19 cellular contexts compared by ENCODE assay signal in the genomic region with DNA sequence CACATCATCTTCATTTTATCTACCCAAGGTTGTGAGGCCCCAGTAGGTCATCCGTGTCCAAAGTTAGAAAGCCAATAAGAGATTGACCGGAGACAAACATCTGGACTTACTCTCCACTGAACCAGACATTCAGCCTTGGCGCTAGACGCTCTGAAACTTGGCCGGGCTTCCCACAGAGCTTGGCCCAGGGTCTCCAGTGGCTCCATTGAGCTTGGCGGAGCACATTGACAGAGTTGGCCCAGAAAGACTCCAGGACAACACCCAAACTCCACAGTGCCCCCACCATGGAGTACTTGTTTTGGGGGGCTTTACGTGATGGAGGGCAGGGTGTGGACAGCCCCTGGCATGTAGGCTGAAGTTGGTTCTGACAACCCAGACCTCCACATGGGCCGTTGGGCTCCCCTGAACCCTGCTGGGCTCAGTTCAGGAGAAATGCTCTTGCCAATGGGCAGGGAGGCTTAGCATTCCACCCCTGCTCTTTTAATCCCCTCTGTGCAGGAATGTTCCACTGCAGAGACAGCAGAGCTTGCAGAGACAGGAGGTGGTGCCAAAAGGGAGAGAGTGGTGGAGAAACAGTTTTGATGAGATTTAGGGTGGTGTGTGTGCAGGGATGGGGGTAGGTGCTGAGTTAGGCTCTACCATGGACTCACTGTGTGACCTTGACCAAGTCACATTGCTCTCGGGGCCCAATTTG.
DNase-seq lines count a peak whose midpoint lies in the region; ATAC-seq and TF ChIP-seq lines count a peak whose summit lies in the region.
"Had no signal": no experiment of that assay in that cellular context is flagged by ENCODE, and none has a peak within 500 bp of the region (broad histone marks: within the 10 kb centered on the region; RNA-seq: fewer than 3 reads in every experiment).

No MANE protein-coding gene starts in this region.

- H3K36me3 ChIP-seq in RWPE2 (ENCODE audit: low read depth) (no peaks in the 10 kb centered on the region), testis (ENCODE audit: low read depth, missing control alignments) (no peaks in the 10 kb centered on the region)
- H3K36me3 ChIP-seq: ovary had no signal

- H3K27ac ChIP-seq in RWPE2 (ENCODE audit: poor library complexity, severe bottlenecking) (peak overlapping the region; percentile 30), testis (peak overlapping the region in 1 of 2 donors; percentile 53)
- H3K27ac ChIP-seq: ovary had no signal

- H3K4me3 ChIP-seq in RWPE2 (ENCODE audit: severe bottlenecking) = no peak overlapping the region
- H3K4me3 ChIP-seq in testis = no peak overlapping the region
- H3K4me3 ChIP-seq: ovary, skin epidermis had no signal

- WGBS in testis, 2 donors = 51 to 64% methylated on average over 4 to 9 of the region's 9 CpGs

- no peaks in the 10 kb centered on the region for H3K27me3 ChIP-seq in RWPE2 (ENCODE audit: insufficient read depth, poor library complexity, severe bottlenecking)
- no peaks in the 10 kb centered on the region for H3K27me3 ChIP-seq in testis
- H3K27me3 ChIP-seq: ovary had no signal

- no peak for ATAC-seq in RWPE2 (ENCODE audit: low read depth)
- ATAC-seq in Right ventricle myocardium superior (ENCODE audit: poor library complexity) = peak; percentile 88
- no peak for ATAC-seq in HG03439 (IDR thresholded peaks at IDR 0.05; ENCODE audit: unreplicated experiment)
- ATAC-seq: activated naive CD4-positive, alpha-beta T cell treated with anti-CD3 and anti-CD28 coated beads, Interleukin-2, amount 50 U/mL, for 72 hours; natural killer cell; stimulated activated naive CD8-positive, alpha-beta T cell treated with anti-CD3 and anti-CD28 coated beads, Interleukin-15, Interleukin-2, amounts not matched to agents 100 U/mL and 50 U/mL, for 24 hours had no signal

- no peak for TF ChIP-seq POLR2A in testis (IDR thresholded peaks at IDR 0.05)

- intact Hi-C loops in Right ventricle myocardium superior (cut with DNase I) = no loop called here
- intact Hi-C loops in testis (cut with DNase I; ENCODE audit: low total_unique reads) = no loop called here

- peaks cover 55% of the 10 kb centered on the region for H3K4me1 ChIP-seq in RWPE2 (ENCODE audit: insufficient read depth, poor library complexity, severe bottlenecking)
- H3K4me1 ChIP-seq in testis = peaks cover 6% of the 10 kb centered on the region

- H3K9me3 ChIP-seq in RWPE2 (ENCODE audit: severe bottlenecking) (no peaks in the 10 kb centered on the region), testis (no peaks in the 10 kb centered on the region)
- H3K9me3 ChIP-seq: ovary had no signal

- TF ChIP-seq CTCF in RWPE2 (IDR thresholded peaks at IDR 0.05; ENCODE audit: poor library complexity, severe bottlenecking) = no peak
- no peak for TF ChIP-seq CTCF in testis (IDR thresholded peaks at IDR 0.05)

- no peak for DNase-seq in RWPE2 (ENCODE audit: low spot score)
- peak; percentile 87 for DNase-seq in Right ventricle myocardium superior
- peak; percentile 40 for DNase-seq in mucosa of gallbladder (ENCODE audit: low spot score)
- DNase-seq in testis = peak; percentile 65
- DNase-seq in stimulated activated CD4-positive, alpha-beta T cell treated with anti-CD3 and anti-CD28 coated beads, Interleukin-1b, Interleukin-23, amount 100 ng/mL, for 48 hours = no peak
- no peak for DNase-seq in OCI-M2 (lab: John Stamatoyannopoulos, UW; ENCODE audit: unreplicated experiment)
- DNase-seq in COLO829 (ENCODE audit: low spot score) = no peak
- DNase-seq: activated CD4-positive, alpha-beta T cell treated with anti-CD3 and anti-CD28 coated beads for 4 hours; C1 segment of cervical spinal cord; mesendoderm; natural killer cell; NCI-H1436 treated with DMSO at 0.1 percent for 48 hours; NCI-H526 treated with DMSO at 0.1 percent for 48 hours; ovary; stimulated activated CD4-positive, alpha-beta T cell treated with anti-CD3 and anti-CD28 coated beads, Interleukin-2, amount 100 ng/mL, for 48 hours; stimulated activated naive CD8-positive, alpha-beta T cell treated with anti-CD3 and anti-CD28 coated beads, Interleukin-15, Interleukin-2, amounts not matched to agents 100 U/mL and 50 U/mL, for 24 hours had no signal

Comparison
In these comparisons a context has a peak if more than half of its experiments do, and no peak if none do; other contexts are left out.
1. DNase-seq: peak in Right ventricle myocardium superior (single experiment), mucosa of gallbladder (single experiment) and testis (single experiment); none in RWPE2 (single experiment), stimulated activated CD4-positive, alpha-beta T cell treated with anti-CD3 and anti-CD28 coated beads, Interleukin-1b, Interleukin-23, amount 100 ng/mL, for 48 hours (single experiment), OCI-M2 (single experiment) and COLO829 (single experiment).